In the genomic region with DNA sequence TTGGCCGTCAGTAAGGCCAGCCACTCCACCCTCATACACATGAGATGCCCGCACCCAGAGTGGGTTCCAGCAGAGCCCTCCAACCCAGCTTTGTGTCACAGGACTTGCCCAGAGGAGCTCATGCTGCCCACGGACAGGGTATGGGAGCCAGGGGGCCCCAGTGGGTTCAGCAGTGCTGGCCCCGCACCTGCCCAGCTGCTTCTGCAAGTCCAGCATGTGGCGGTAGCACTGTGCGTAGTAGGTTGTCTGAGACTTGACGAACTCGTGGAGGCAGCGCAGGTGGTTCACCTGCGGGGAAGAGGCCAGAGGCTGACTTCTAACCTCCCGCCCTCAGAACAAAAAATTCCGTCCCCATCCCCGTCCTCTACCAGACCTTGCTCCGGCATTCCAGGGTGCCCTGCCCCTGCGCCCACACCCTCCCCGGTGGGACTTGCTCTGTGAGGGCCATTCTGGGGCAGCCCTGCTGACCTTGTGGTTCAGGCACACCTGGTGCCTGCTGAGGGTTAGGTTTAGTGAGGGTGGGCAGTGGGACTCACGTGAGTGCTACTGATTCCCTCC, we compare ENCODE assay signal across 27 cellular contexts.
"Had no signal": no experiment of that assay in that cellular context is flagged by ENCODE, and none has a peak within 500 bp of the region (broad histone marks: within the 10 kb centered on the region; RNA-seq: fewer than 3 reads in every experiment).

No MANE protein-coding gene starts in this region.

- H3K9me3 ChIP-seq: body of pancreas, left ventricle myocardium inferior, ovary, psoas muscle, right atrium auricular region, spleen had no signal

- H3K36me3 ChIP-seq: ovary had no signal

- DNase-seq: activated CD4-positive, alpha-beta T cell treated with anti-CD3 and anti-CD28 coated beads, Interleukin-2, amount 10 ng/mL, durations not matched to agents 7 days and 5 days; activated CD4-positive, CD25-positive, alpha-beta regulatory T cell treated with anti-CD3 and anti-CD28 coated beads, Interleukin-2, amount 50 U/mL, for 72 hours; activated CD8-positive, alpha-beta memory T cell treated with anti-CD3 and anti-CD28 coated beads, Interleukin-2, amount 10 ng/mL, durations not matched to agents 7 days and 5 days; activated CD8-positive, alpha-beta T cell treated with anti-CD3 and anti-CD28 coated beads for 36 hours; activated gamma-delta T cell; activated naive CD4-positive, alpha-beta T cell treated with anti-CD3 and anti-CD28 coated beads, Interleukin-2, amount 50 U/mL, for 16 hours; activated naive CD8-positive, alpha-beta T cell treated with anti-CD3 and anti-CD28 coated beads, Interleukin-2, amount 50 U/mL, for 24 hours; body of pancreas; effector CD4-positive, alpha-beta T cell; erythroblast; foreskin keratinocyte; immature natural killer cell; kidney glomerular epithelial cell; left ventricle myocardium inferior; mammary epithelial cell; midbrain; natural killer cell; ovary; spleen; stimulated activated CD4-positive, alpha-beta T cell treated with anti-CD3 and anti-CD28 coated beads, Interleukin-4, amount 100 ng/mL, for 1 hour; stimulated activated naive CD8-positive, alpha-beta T cell treated with anti-CD3 and anti-CD28 coated beads, Interleukin-15, Interleukin-2, amounts not matched to agents 100 U/mL and 50 U/mL, for 24 hours; T-helper 2 cell; WERI-Rb-1 had no signal

- H3K4me3 Mint-ChIP-seq: activated CD4-positive, alpha-beta T cell treated with anti-CD3 and anti-CD28 coated beads, Interleukin-2, amount 10 ng/mL, durations not matched to agents 7 days and 5 days; activated CD8-positive, alpha-beta memory T cell treated with anti-CD3 and anti-CD28 coated beads, Interleukin-2, amount 10 ng/mL, durations not matched to agents 7 days and 5 days; activated CD8-positive, alpha-beta T cell treated with anti-CD3 and anti-CD28 coated beads for 36 hours; activated naive CD8-positive, alpha-beta T cell treated with anti-CD3 and anti-CD28 coated beads, Interleukin-2, amount 50 U/mL, for 24 hours; activated T-helper 1 cell treated with anti-CD3 and anti-CD28 coated beads, Interleukin-12 subunit alpha, Interleukin-12 subunit beta, Interleukin-2, Interleukin-4 antibody, amounts not matched to agents 30 ng/mL and 10 ng/mL and 1 ng/mL, durations not matched to agents 14 hours and 24 hours and 36 hours; immature natural killer cell; natural killer cell had no signal

- H3K9me3 Mint-ChIP-seq: activated CD4-positive, alpha-beta T cell treated with anti-CD3 and anti-CD28 coated beads, Interleukin-2, amount 10 ng/mL, durations not matched to agents 7 days and 5 days; activated CD8-positive, alpha-beta T cell treated with anti-CD3 and anti-CD28 coated beads for 36 hours; activated naive CD8-positive, alpha-beta T cell treated with anti-CD3 and anti-CD28 coated beads, Interleukin-2, amount 50 U/mL, for 24 hours; activated T-helper 1 cell treated with anti-CD3 and anti-CD28 coated beads, Interleukin-12 subunit alpha, Interleukin-12 subunit beta, Interleukin-2, Interleukin-4 antibody, amounts not matched to agents 30 ng/mL and 10 ng/mL and 1 ng/mL, durations not matched to agents 14 hours and 24 hours and 36 hours; immature natural killer cell; natural killer cell had no signal

- H3K36me3 Mint-ChIP-seq: natural killer cell had no signal

- H3K4me1 Mint-ChIP-seq: activated CD4-positive, alpha-beta T cell treated with anti-CD3 and anti-CD28 coated beads, Interleukin-2, amount 10 ng/mL, durations not matched to agents 7 days and 5 days; activated CD8-positive, alpha-beta memory T cell treated with anti-CD3 and anti-CD28 coated beads, Interleukin-2, amount 10 ng/mL, durations not matched to agents 7 days and 5 days; activated naive CD8-positive, alpha-beta T cell treated with anti-CD3 and anti-CD28 coated beads, Interleukin-2, amount 50 U/mL, for 24 hours; immature natural killer cell had no signal

- H3K27me3 ChIP-seq: body of pancreas, cardiac muscle cell, foreskin keratinocyte, ovary, right atrium auricular region, spleen had no signal

- ATAC-seq: activated CD8-positive, alpha-beta memory T cell treated with anti-CD3 and anti-CD28 coated beads, Interleukin-2, amount 10 ng/mL, durations not matched to agents 7 days and 5 days; activated CD8-positive, alpha-beta T cell treated with anti-CD3 and anti-CD28 coated beads for 36 hours; activated naive CD8-positive, alpha-beta T cell treated with anti-CD3 and anti-CD28 coated beads, Interleukin-2, amount 50 U/mL, for 24 hours; body of pancreas; foreskin keratinocyte; natural killer cell; psoas muscle; stimulated activated naive CD8-positive, alpha-beta T cell treated with anti-CD3 and anti-CD28 coated beads, Interleukin-15, Interleukin-2, amounts not matched to agents 100 U/mL and 50 U/mL, for 24 hours had no signal

- H3K4me1 ChIP-seq: foreskin keratinocyte had no signal

- H3K27me3 Mint-ChIP-seq: activated CD4-positive, alpha-beta T cell treated with anti-CD3 and anti-CD28 coated beads, Interleukin-2, amount 10 ng/mL, durations not matched to agents 7 days and 5 days; activated CD8-positive, alpha-beta memory T cell treated with anti-CD3 and anti-CD28 coated beads, Interleukin-2, amount 10 ng/mL, durations not matched to agents 7 days and 5 days; activated CD8-positive, alpha-beta T cell treated with anti-CD3 and anti-CD28 coated beads for 36 hours; activated naive CD8-positive, alpha-beta T cell treated with anti-CD3 and anti-CD28 coated beads, Interleukin-2, amount 50 U/mL, for 24 hours had no signal

- H3K27ac ChIP-seq: body of pancreas, cardiac muscle cell, foreskin keratinocyte, left ventricle myocardium inferior, psoas muscle, right atrium auricular region, spleen, WERI-Rb-1 had no signal

- H3K27ac Mint-ChIP-seq: activated CD4-positive, alpha-beta T cell treated with anti-CD3 and anti-CD28 coated beads, Interleukin-2, amount 10 ng/mL, durations not matched to agents 7 days and 5 days; activated CD8-positive, alpha-beta memory T cell treated with anti-CD3 and anti-CD28 coated beads, Interleukin-2, amount 10 ng/mL, durations not matched to agents 7 days and 5 days; activated CD8-positive, alpha-beta T cell treated with anti-CD3 and anti-CD28 coated beads for 36 hours; activated naive CD8-positive, alpha-beta T cell treated with anti-CD3 and anti-CD28 coated beads, Interleukin-2, amount 50 U/mL, for 24 hours; activated T-helper 1 cell treated with anti-CD3 and anti-CD28 coated beads, Interleukin-12 subunit alpha, Interleukin-12 subunit beta, Interleukin-2, Interleukin-4 antibody, amounts not matched to agents 30 ng/mL and 10 ng/mL and 1 ng/mL, durations not matched to agents 14 hours and 24 hours and 36 hours; immature natural killer cell; natural killer cell had no signal

- H3K4me3 ChIP-seq: body of pancreas, cardiac muscle cell, left ventricle myocardium inferior, ovary, psoas muscle, right atrium auricular region, spleen had no signal
